15 cellular contexts compared by ENCODE assay signal in the genomic region with DNA sequence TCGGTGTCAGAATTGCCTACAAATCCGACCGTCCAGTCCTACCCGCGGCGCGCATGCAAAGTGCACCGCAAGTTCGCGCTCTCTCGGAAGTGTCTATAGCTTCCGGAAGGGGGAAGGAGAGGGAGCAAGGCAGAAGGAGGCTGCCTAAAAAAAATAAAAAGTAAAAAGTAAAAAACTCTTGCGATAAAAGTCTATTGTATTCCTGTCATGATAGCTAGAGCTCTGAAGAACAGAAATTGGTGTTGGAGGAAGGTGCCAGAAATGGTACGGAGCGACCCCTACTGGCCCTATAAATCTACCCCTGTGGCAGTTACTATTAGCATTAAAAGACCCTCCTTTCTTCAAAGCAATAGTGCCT.
DNase-seq lines count a peak whose midpoint lies in the region; ATAC-seq and TF ChIP-seq lines count a peak whose summit lies in the region.
"Had no signal": no experiment of that assay in that cellular context is flagged by ENCODE, and none has a peak within 500 bp of the region (broad histone marks: within the 10 kb centered on the region; RNA-seq: fewer than 3 reads in every experiment).

No MANE protein-coding gene starts in this region.

- peak overlapping the region in 2 of 7 donors; percentile 91 for H3K27ac Mint-ChIP-seq in CD4-positive, alpha-beta memory T cell
- H3K27ac Mint-ChIP-seq in T-helper 1 cell treated with Interleukin-12 subunit alpha and Interleukin-12 subunit beta and Interleukin-4 antibody, amounts not matched to agents 30 μg/mL and 1 μg/mL, for 36 hours = peak overlapping the region; percentile 93
- H3K27ac Mint-ChIP-seq in activated naive CD8-positive, alpha-beta T cell treated with anti-CD3 and anti-CD28 coated beads for 36 hours = peak overlapping the region; percentile 96
- peak overlapping the region in 1 of 2 donors; percentile 91 for H3K27ac Mint-ChIP-seq in natural killer cell

- H3K36me3 ChIP-seq in CD4-positive, alpha-beta memory T cell (ENCODE audit: insufficient read depth, low read length) = no peaks in the 10 kb centered on the region
- H3K36me3 ChIP-seq: Peyer's patch, prostate gland had no signal

- ATAC-seq in natural killer cell (peak in 2 of 3 donors; percentile 50 to 51), HG02981 (IDR thresholded peaks at IDR 0.05; ENCODE audit: unreplicated experiment) (no peak), GM21367 (IDR thresholded peaks at IDR 0.05; ENCODE audit: unreplicated experiment) (no peak)

- intact Hi-C loops in CD4-positive, alpha-beta memory T cell (cut with micrococcal nuclease) = loop anchor here (1.0 to 5.0 kb wide), 4 partner anchors 36 to 1074 kb away; partner anchors contain the start of gene EIF1AY
- intact Hi-C loops in natural killer cell (cut with micrococcal nuclease) = loop anchor here (1.0 to 10.0 kb wide), 2 partner anchors 62 to 70 kb away; no protein-coding TSS in a partner anchor

- CTCF ChIA-PET in CD4-positive, alpha-beta memory T cell (lab: Charles Lee; ENCODE audit: partially characterized antibody) = interaction anchor here (0.6 to 3.7 kb wide), 12 partner anchors 9 to 271 kb away, joined by 3 to 36 read pairs (median 4); no protein-coding TSS in a partner anchor

- H3K27me3 Mint-ChIP-seq in CD4-positive, alpha-beta memory T cell = no peaks in the 10 kb centered on the region
- no peaks in the 10 kb centered on the region for H3K27me3 Mint-ChIP-seq in T-helper 1 cell treated with Interleukin-12 subunit alpha and Interleukin-12 subunit beta and Interleukin-4 antibody, amounts not matched to agents 30 μg/mL and 1 μg/mL, for 36 hours (ENCODE audit: low read depth)
- H3K27me3 Mint-ChIP-seq in activated naive CD8-positive, alpha-beta T cell treated with anti-CD3 and anti-CD28 coated beads for 36 hours = no peaks in the 10 kb centered on the region
- no peaks in the 10 kb centered on the region for H3K27me3 Mint-ChIP-seq in natural killer cell (ENCODE audit: low read depth in 2 of 2)

- peaks cover 0 to 3% of the 10 kb centered on the region in 2 donors for H3K36me3 Mint-ChIP-seq in CD4-positive, alpha-beta memory T cell
- peaks cover 4% of the 10 kb centered on the region for H3K36me3 Mint-ChIP-seq in T-helper 1 cell treated with Interleukin-12 subunit alpha and Interleukin-12 subunit beta and Interleukin-4 antibody, amounts not matched to agents 30 μg/mL and 1 μg/mL, for 36 hours (ENCODE audit: low read depth)
- H3K36me3 Mint-ChIP-seq in activated naive CD8-positive, alpha-beta T cell treated with anti-CD3 and anti-CD28 coated beads for 36 hours = peaks cover 3% of the 10 kb centered on the region
- no peaks in the 10 kb centered on the region for H3K36me3 Mint-ChIP-seq in natural killer cell

- H3K27ac ChIP-seq in CD4-positive, alpha-beta memory T cell (ENCODE audit: low read depth, low read length) = peak overlapping the region; percentile 54
- H3K27ac ChIP-seq: Peyer's patch, prostate gland had no signal

- H3K9me3 ChIP-seq in CD4-positive, alpha-beta memory T cell (ENCODE audit: control insufficient read depth in 1 of 2, low read length in 2 of 2) = no peaks in the 10 kb centered on the region
- H3K9me3 ChIP-seq: Peyer's patch, prostate gland had no signal

- POLR2A ChIA-PET in CD4-positive, alpha-beta memory T cell (lab: Charles Lee; ENCODE audit: partially characterized antibody) = interaction anchor here (0.8 to 6.4 kb wide), 6 partner anchors 12 to 241 kb away, joined by 3 to 61 read pairs (median 4); partner anchors contain the start of gene KDM5D

- peak overlapping the region; percentile 29 to 69 for H3K4me3 ChIP-seq in CD4-positive, alpha-beta memory T cell (ENCODE audit: low read length in 2 of 2)

- peaks cover 33% of the 10 kb centered on the region for H3K4me1 ChIP-seq in CD4-positive, alpha-beta memory T cell (ENCODE audit: insufficient read depth, low read length)
- H3K4me1 ChIP-seq: Peyer's patch, prostate gland had no signal

- DNase-seq in CD4-positive, alpha-beta memory T cell = peak in 1 of 5 donors; percentile 56
- peak; percentile 29 for DNase-seq in activated naive CD8-positive, alpha-beta T cell treated with anti-CD3 and anti-CD28 coated beads for 36 hours
- DNase-seq in natural killer cell (peak; percentile 17), OCI-M2 (lab: John Stamatoyannopoulos, UW; ENCODE audit: unreplicated experiment) (no peak), islet precursor cell (no peak)
- DNase-seq: HCEC 1CT, hippocampal formation, IMR-90, mesenchymal stem cell, NCI-H2029, Peyer's patch had no signal

- H3K9me3 Mint-ChIP-seq in CD4-positive, alpha-beta memory T cell = no peaks in the 10 kb centered on the region
- H3K9me3 Mint-ChIP-seq in T-helper 1 cell treated with Interleukin-12 subunit alpha and Interleukin-12 subunit beta and Interleukin-4 antibody, amounts not matched to agents 30 μg/mL and 1 μg/mL, for 36 hours = no peaks in the 10 kb centered on the region
- H3K9me3 Mint-ChIP-seq in activated naive CD8-positive, alpha-beta T cell treated with anti-CD3 and anti-CD28 coated beads for 36 hours = peaks cover 3% of the 10 kb centered on the region
- H3K9me3 Mint-ChIP-seq in natural killer cell = no peaks in the 10 kb centered on the region

- no peak for TF ChIP-seq CTCF in natural killer cell (IDR thresholded peaks at IDR 0.05)

- peaks cover 0 to 49% (median 15%) of the 10 kb centered on the region in 4 donors for H3K4me1 Mint-ChIP-seq in CD4-positive, alpha-beta memory T cell
- peaks cover 34% of the 10 kb centered on the region for H3K4me1 Mint-ChIP-seq in T-helper 1 cell treated with Interleukin-12 subunit alpha and Interleukin-12 subunit beta and Interleukin-4 antibody, amounts not matched to agents 30 μg/mL and 1 μg/mL, for 36 hours (ENCODE audit: low read depth)
- H3K4me1 Mint-ChIP-seq in activated naive CD8-positive, alpha-beta T cell treated with anti-CD3 and anti-CD28 coated beads for 36 hours = peaks cover 28% of the 10 kb centered on the region
- peaks cover 0 to 45% of the 10 kb centered on the region in 2 donors for H3K4me1 Mint-ChIP-seq in natural killer cell

- peak overlapping the region in 2 of 8 donors; percentile 91 to 96 for H3K4me3 Mint-ChIP-seq in CD4-positive, alpha-beta memory T cell
- H3K4me3 Mint-ChIP-seq in T-helper 1 cell treated with Interleukin-12 subunit alpha and Interleukin-12 subunit beta and Interleukin-4 antibody, amounts not matched to agents 30 μg/mL and 1 μg/mL, for 36 hours = peak overlapping the region; percentile 92
- H3K4me3 Mint-ChIP-seq in activated naive CD8-positive, alpha-beta T cell treated with anti-CD3 and anti-CD28 coated beads for 36 hours = peak overlapping the region; percentile 88
- no peak overlapping the region for H3K4me3 Mint-ChIP-seq in natural killer cell

- H3K27me3 ChIP-seq in CD4-positive, alpha-beta memory T cell (ENCODE audit: insufficient read depth, low read length) = no peaks in the 10 kb centered on the region
- H3K27me3 ChIP-seq: Peyer's patch had no signal

Comparison
In these comparisons a context has a peak if more than half of its experiments do, and no peak if none do; other contexts are left out.
1. DNase-seq: peak in activated naive CD8-positive, alpha-beta T cell treated with anti-CD3 and anti-CD28 coated beads for 36 hours (single experiment) and natural killer cell (single experiment); none in OCI-M2 (single experiment) and islet precursor cell (single experiment).
2. ATAC-seq: peak in natural killer cell (2 of 3); none in HG02981 (single experiment) and GM21367 (single experiment).